19 cellular contexts compared by ENCODE assay signal in the genomic region with DNA sequence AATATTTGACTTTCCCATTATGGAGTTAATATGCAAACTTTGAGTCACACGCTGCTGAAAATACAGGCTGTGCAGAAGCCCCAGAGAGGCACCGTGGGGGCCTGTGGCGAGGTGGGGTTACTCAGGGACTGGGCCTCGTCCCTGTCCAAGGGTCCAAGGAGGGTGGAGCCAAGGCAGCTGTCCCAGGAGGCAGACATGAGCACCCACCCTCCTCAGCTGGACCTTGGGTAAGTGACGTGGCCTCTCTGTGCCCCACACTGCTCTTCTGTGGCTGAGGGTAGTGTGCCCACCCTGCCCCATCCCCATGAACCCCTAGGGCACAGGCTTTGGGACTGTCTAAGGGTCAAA. TPM values are rescaled to one million over a fixed set of nuclear protein-coding genes. Genes with fewer than 3 reads are reported as not detected.
DNase-seq lines count a peak whose midpoint lies in the region; ATAC-seq and TF ChIP-seq lines count a peak whose summit lies in the region.
"Had no signal": no experiment of that assay in that cellular context is flagged by ENCODE, and none has a peak within 500 bp of the region (broad histone marks: within the 10 kb centered on the region; RNA-seq: fewer than 3 reads in every experiment).

No MANE protein-coding gene starts in this region.

- H3K27me3 ChIP-seq in RWPE2 (ENCODE audit: insufficient read depth, poor library complexity, severe bottlenecking): peaks cover 5% of the 10 kb centered on the region
- H3K27me3 ChIP-seq in left ventricle myocardium inferior (ENCODE audit: low read depth): no peaks in the 10 kb centered on the region
- H3K27me3 ChIP-seq in ovary: no peaks in the 10 kb centered on the region
- H3K27me3 ChIP-seq: SJSA1 had no signal

- no peak overlapping the region for H3K27ac ChIP-seq in RWPE2 (ENCODE audit: poor library complexity, severe bottlenecking)
- no peak overlapping the region for H3K27ac ChIP-seq in left ventricle myocardium inferior (replicated peaks)
- H3K27ac ChIP-seq in ovary: no peak overlapping the region
- H3K27ac ChIP-seq: A549, SJSA1 had no signal

- TF ChIP-seq POLR2A in ovary (IDR thresholded peaks at IDR 0.05): no peak

- intact Hi-C loops in left ventricle myocardium inferior (cut with micrococcal nuclease) (no loop called here), ovary (cut with DNase I) (loop anchor here in 1 of 4 donors (10.0 kb wide), 1 partner anchor 1082 kb away; no protein-coding TSS in a partner anchor)

- ATAC-seq in RWPE2 (ENCODE audit: low read depth): no peak
- ATAC-seq in GM21576 (IDR thresholded peaks at IDR 0.05; ENCODE audit: unreplicated experiment): no peak
- no peak for ATAC-seq in HG03442 (IDR thresholded peaks at IDR 0.05; ENCODE audit: unreplicated experiment)
- ATAC-seq: A549; activated naive CD4-positive, alpha-beta T cell treated with anti-CD3 and anti-CD28 coated beads, Interleukin-2, amount 50 U/mL, for 72 hours had no signal

- H3K36me3 ChIP-seq in RWPE2 (ENCODE audit: low read depth) (no peaks in the 10 kb centered on the region), left ventricle myocardium inferior (no peaks in the 10 kb centered on the region), ovary (no peaks in the 10 kb centered on the region)

- 86 to 91% (median 88%) methylated on average over 5 of the region's 5 CpGs for WGBS in ovary, 3 donors

- H3K4me3 ChIP-seq in RWPE2 (ENCODE audit: severe bottlenecking): no peak overlapping the region
- H3K4me3 ChIP-seq in left ventricle myocardium inferior: no peak overlapping the region
- no peak overlapping the region for H3K4me3 ChIP-seq in ovary
- H3K4me3 ChIP-seq: A549, SJSA1 had no signal

- no peak for TF ChIP-seq EP300 in ovary (IDR thresholded peaks at IDR 0.05)

- TF ChIP-seq CTCF in RWPE2 (IDR thresholded peaks at IDR 0.05; ENCODE audit: poor library complexity, severe bottlenecking) (no peak), left ventricle myocardium inferior (IDR thresholded peaks at IDR 0.05; ENCODE audit: borderline replicate concordance) (no peak), ovary (IDR thresholded peaks at IDR 0.05) (no peak)

- DNase-seq in activated CD8-positive, alpha-beta memory T cell treated with anti-CD3 and anti-CD28 coated beads for 24 hours: peak; percentile 17
- no peak for DNase-seq in activated CD8-positive, alpha-beta memory T cell treated with anti-CD3 and anti-CD28 coated beads, Interleukin-2, amount 50 U/mL, for 48 hours
- DNase-seq in RWPE2 (ENCODE audit: low spot score) (peak; percentile 29), left ventricle myocardium inferior (peak; percentile 1), ovary (peak in 3 of 5 donors; percentile 4 to 11 (median 10)), GDM1 (lab: John Stamatoyannopoulos, UW) (no peak)
- DNase-seq: activated CD4-positive, alpha-beta T cell treated with anti-CD3 and anti-CD28 coated beads, Interleukin-2, amount 10 ng/mL, durations not matched to agents 7 days and 5 days; DMS53; GF-D8; Karpas-422; NCI-H1694; NCI-H524 treated with DMSO at 0.1 percent for 48 hours; small intestine; substantia nigra had no signal

- H3K4me1 ChIP-seq in RWPE2 (ENCODE audit: insufficient read depth, poor library complexity, severe bottlenecking) (no peaks in the 10 kb centered on the region), left ventricle myocardium inferior (peaks cover 6% of the 10 kb centered on the region), ovary (ENCODE audit: insufficient read depth) (no peaks in the 10 kb centered on the region)
- H3K4me1 ChIP-seq: A549, SJSA1 had no signal

- H3K9me3 ChIP-seq in RWPE2 (ENCODE audit: severe bottlenecking) (peaks cover 7% of the 10 kb centered on the region), left ventricle myocardium inferior (replicated peaks) (peaks cover 16% of the 10 kb centered on the region), ovary (no peaks in the 10 kb centered on the region)

RNA-seq across cellular contexts. Expression of a gene that starts 39.4 kb away (rescaled TPM):
- total RNA-seq in left ventricle myocardium inferior (20.0 TPM), ovary (10 to 100 TPM in 5 of 7 donors, 1 to 10 TPM in 2; 7.2 to 28.4 (median 15.3) TPM)
- 10 to 100 TPM in 1 of 2 donors, 1 to 10 TPM in 1; 4.8 to 11.5 TPM for polyA plus RNA-seq in ovary

Comparison
In these comparisons a context has a peak if more than half of its experiments do, and no peak if none do; other contexts are left out.
1. DNase-seq: peak in activated CD8-positive, alpha-beta memory T cell treated with anti-CD3 and anti-CD28 coated beads for 24 hours (single experiment), RWPE2 (single experiment), left ventricle myocardium inferior (single experiment) and ovary (3 of 5); none in activated CD8-positive, alpha-beta memory T cell treated with anti-CD3 and anti-CD28 coated beads, Interleukin-2, amount 50 U/mL, for 48 hours (single experiment) and GDM1 (single experiment).